ENCODE assay signal across 2 cellular contexts in the genomic region with DNA sequence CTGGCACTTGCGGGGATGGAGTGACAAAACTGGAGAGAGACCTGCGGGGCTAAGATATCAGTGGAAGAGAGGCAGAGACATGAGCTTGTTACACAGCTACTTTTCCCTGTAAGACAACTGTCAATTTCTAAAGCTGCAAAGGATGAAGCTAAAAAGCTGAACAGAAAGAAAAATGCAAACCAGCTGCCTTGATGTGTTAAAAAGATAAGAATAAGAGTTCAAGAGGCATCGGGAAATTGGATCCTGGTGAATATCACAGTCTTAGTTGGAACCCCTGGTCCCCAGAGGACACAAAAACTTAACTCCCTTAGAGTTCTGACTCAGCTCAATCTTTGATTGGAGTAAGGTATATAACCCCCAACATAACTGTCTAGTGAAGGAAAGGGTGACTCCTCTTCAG.
TF ChIP-seq lines count a peak whose summit lies in the region.

No MANE protein-coding gene starts in this region.

TF ChIP-seq in SK-N-SH, 30 proteins besides CTCF, POLR2A, EP300 and RAD21 (continued from another document):
- TF ChIP-seq, protein P1, sequence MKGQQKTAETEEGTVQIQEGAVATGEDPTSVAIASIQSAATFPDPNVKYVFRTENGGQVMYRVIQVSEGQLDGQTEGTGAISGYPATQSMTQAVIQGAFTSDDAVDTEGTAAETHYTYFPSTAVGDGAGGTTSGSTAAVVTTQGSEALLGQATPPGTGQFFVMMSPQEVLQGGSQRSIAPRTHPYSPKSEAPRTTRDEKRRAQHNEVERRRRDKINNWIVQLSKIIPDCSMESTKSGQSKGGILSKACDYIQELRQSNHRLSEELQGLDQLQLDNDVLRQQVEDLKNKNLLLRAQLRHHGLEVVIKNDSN (IDR thresholded peaks at IDR 0.05; ENCODE audit: borderline replicate concordance, low read depth): no peak
- TF ChIP-seq FOXJ3 (CRISPR knock-in tag; IDR thresholded peaks at IDR 0.05) (no peak), JUND (IDR thresholded peaks at IDR 0.05) (no peak)

TF ChIP-seq in HEK293T, 16 proteins besides CTCF, POLR2A, EP300 and RAD21 (continued from another document):
- no peak for TF ChIP-seq NFRKB (IDR thresholded peaks at IDR 0.05)
- no peak for TF ChIP-seq BHLHE40 (IDR thresholded peaks at IDR 0.05; ENCODE audit: borderline replicate concordance)
- TF ChIP-seq CTBP1 (IDR thresholded peaks at IDR 0.05; ENCODE audit: borderline replicate concordance): no peak
- no peak for TF ChIP-seq SP1 (IDR thresholded peaks at IDR 0.05)
- no peak for TF ChIP-seq HDGF (IDR thresholded peaks at IDR 0.05; ENCODE audit: borderline replicate concordance)
- TF ChIP-seq FOXA1 (IDR thresholded peaks at IDR 0.05): no peak
